Comparison of ENCODE assay signal across 1 cellular context in the genomic region with DNA sequence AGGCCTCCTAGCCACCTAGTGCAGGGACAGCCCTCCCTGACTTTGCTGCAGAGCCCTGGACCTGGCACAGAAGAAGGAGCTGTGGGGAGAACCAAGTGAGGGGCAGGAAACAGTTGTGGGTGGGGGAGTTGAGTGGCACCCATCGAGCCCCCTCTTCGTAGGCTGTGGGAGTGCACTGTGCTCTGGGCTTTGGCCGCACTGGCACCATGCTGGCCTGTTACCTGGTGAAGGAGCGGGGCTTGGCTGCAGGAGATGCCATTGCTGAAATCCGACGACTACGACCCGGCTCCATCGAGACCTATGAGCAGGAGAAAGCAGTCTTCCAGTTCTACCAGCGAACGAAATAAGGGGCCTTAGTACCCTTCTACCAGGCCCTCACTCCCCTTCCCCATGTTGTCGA.
TF ChIP-seq lines count a peak whose summit lies in the region.

No MANE protein-coding gene starts in this region.

TF ChIP-seq in GM12878, 131 proteins besides CTCF, POLR2A, EP300 and RAD21:
- TF ChIP-seq CREB1 (IDR thresholded peaks at IDR 0.05; ENCODE audit: low read depth) (no peak), IKZF1 (conservative IDR thresholded peaks at IDR 0.05) (no peak), MXI1 (IDR thresholded peaks at IDR 0.05; ENCODE audit: low read depth, low read length) (no peak), ASH2L (IDR thresholded peaks at IDR 0.05; ENCODE audit: borderline replicate concordance, low read depth) (no peak), SIN3A (IDR thresholded peaks at IDR 0.05; ENCODE audit: low read depth, low read length) (no peak), ZNF24 (IDR thresholded peaks at IDR 0.05) (no peak), SRF (IDR thresholded peaks at IDR 0.05; ENCODE audit: low read depth in 2 of 2, low read length in 2 of 2) (no peak), SUZ12 (IDR thresholded peaks at IDR 0.05; ENCODE audit: unreplicated experiment) (no peak), CBFB (IDR thresholded peaks at IDR 0.05; ENCODE audit: low read depth) (no peak), BMI1 (IDR thresholded peaks at IDR 0.05; ENCODE audit: borderline replicate concordance) (no peak), RBBP5 (conservative IDR thresholded peaks at IDR 0.05) (no peak), PAX8 (IDR thresholded peaks at IDR 0.05) (no peak), NFIC (IDR thresholded peaks at IDR 0.05; ENCODE audit: low read depth, low read length) (no peak), NRF1 (conservative IDR thresholded peaks at IDR 0.05; ENCODE audit: low read depth, low read length) (no peak), TCF3 (IDR thresholded peaks at IDR 0.05; ENCODE audit: borderline replicate concordance, insufficient read depth, low read depth, low read length) (no peak)
- TF ChIP-seq, protein P1, sequence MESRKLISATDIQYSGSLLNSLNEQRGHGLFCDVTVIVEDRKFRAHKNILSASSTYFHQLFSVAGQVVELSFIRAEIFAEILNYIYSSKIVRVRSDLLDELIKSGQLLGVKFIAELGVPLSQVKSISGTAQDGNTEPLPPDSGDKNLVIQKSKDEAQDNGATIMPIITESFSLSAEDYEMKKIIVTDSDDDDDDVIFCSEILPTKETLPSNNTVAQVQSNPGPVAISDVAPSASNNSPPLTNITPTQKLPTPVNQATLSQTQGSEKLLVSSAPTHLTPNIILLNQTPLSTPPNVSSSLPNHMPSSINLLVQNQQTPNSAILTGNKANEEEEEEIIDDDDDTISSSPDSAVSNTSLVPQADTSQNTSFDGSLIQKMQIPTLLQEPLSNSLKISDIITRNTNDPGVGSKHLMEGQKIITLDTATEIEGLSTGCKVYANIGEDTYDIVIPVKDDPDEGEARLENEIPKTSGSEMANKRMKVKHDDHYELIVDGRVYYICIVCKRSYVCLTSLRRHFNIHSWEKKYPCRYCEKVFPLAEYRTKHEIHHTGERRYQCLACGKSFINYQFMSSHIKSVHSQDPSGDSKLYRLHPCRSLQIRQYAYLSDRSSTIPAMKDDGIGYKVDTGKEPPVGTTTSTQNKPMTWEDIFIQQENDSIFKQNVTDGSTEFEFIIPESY (IDR thresholded peaks at IDR 0.05) = no peak
- TF ChIP-seq, protein P2, sequence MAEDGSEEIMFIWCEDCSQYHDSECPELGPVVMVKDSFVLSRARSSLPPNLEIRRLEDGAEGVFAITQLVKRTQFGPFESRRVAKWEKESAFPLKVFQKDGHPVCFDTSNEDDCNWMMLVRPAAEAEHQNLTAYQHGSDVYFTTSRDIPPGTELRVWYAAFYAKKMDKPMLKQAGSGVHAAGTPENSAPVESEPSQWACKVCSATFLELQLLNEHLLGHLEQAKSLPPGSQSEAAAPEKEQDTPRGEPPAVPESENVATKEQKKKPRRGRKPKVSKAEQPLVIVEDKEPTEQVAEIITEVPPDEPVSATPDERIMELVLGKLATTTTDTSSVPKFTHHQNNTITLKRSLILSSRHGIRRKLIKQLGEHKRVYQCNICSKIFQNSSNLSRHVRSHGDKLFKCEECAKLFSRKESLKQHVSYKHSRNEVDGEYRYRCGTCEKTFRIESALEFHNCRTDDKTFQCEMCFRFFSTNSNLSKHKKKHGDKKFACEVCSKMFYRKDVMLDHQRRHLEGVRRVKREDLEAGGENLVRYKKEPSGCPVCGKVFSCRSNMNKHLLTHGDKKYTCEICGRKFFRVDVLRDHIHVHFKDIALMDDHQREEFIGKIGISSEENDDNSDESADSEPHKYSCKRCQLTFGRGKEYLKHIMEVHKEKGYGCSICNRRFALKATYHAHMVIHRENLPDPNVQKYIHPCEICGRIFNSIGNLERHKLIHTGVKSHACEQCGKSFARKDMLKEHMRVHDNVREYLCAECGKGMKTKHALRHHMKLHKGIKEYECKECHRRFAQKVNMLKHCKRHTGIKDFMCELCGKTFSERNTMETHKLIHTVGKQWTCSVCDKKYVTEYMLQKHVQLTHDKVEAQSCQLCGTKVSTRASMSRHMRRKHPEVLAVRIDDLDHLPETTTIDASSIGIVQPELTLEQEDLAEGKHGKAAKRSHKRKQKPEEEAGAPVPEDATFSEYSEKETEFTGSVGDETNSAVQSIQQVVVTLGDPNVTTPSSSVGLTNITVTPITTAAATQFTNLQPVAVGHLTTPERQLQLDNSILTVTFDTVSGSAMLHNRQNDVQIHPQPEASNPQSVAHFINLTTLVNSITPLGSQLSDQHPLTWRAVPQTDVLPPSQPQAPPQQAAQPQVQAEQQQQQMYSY (CRISPR knock-in tag; IDR thresholded peaks at IDR 0.05) = no peak
- TF ChIP-seq, protein P3, sequence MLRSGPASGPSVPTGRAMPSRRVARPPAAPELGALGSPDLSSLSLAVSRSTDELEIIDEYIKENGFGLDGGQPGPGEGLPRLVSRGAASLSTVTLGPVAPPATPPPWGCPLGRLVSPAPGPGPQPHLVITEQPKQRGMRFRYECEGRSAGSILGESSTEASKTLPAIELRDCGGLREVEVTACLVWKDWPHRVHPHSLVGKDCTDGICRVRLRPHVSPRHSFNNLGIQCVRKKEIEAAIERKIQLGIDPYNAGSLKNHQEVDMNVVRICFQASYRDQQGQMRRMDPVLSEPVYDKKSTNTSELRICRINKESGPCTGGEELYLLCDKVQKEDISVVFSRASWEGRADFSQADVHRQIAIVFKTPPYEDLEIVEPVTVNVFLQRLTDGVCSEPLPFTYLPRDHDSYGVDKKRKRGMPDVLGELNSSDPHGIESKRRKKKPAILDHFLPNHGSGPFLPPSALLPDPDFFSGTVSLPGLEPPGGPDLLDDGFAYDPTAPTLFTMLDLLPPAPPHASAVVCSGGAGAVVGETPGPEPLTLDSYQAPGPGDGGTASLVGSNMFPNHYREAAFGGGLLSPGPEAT (IDR thresholded peaks at IDR 0.05; ENCODE audit: low read depth) = no peak
- TF ChIP-seq, protein P4, sequence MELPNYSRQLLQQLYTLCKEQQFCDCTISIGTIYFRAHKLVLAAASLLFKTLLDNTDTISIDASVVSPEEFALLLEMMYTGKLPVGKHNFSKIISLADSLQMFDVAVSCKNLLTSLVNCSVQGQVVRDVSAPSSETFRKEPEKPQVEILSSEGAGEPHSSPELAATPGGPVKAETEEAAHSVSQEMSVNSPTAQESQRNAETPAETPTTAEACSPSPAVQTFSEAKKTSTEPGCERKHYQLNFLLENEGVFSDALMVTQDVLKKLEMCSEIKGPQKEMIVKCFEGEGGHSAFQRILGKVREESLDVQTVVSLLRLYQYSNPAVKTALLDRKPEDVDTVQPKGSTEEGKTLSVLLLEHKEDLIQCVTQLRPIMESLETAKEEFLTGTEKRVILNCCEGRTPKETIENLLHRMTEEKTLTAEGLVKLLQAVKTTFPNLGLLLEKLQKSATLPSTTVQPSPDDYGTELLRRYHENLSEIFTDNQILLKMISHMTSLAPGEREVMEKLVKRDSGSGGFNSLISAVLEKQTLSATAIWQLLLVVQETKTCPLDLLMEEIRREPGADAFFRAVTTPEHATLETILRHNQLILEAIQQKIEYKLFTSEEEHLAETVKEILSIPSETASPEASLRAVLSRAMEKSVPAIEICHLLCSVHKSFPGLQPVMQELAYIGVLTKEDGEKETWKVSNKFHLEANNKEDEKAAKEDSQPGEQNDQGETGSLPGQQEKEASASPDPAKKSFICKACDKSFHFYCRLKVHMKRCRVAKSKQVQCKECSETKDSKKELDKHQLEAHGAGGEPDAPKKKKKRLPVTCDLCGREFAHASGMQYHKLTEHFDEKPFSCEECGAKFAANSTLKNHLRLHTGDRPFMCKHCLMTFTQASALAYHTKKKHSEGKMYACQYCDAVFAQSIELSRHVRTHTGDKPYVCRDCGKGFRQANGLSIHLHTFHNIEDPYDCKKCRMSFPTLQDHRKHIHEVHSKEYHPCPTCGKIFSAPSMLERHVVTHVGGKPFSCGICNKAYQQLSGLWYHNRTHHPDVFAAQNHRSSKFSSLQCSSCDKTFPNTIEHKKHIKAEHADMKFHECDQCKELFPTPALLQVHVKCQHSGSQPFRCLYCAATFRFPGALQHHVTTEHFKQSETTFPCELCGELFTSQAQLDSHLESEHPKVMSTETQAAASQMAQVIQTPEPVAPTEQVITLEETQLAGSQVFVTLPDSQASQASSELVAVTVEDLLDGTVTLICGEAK (IDR thresholded peaks at IDR 0.05; ENCODE audit: borderline replicate concordance) = no peak
